In the genomic region with DNA sequence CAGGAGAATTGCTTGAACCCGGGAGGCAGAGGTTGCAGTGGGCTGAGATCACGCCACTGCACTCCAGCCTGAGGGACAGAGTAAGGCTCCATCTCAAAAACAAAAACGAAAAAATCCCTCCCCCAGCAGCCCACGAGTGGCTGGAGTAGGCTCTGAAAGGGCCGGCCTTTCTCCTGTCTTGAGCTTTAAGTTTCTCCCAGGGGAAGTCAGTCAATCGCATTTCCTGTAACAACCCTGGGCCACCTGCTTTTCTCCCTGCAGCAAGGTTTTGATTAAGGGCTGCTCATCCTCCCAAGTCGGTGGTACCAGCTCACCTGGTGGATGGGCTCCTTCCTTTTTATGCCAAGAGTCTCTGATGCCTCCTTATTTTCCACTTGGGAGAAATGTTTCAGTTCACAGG, we compare ENCODE assay signal across 30 cellular contexts. TPM values are rescaled to one million over a fixed set of nuclear protein-coding genes. Genes with fewer than 3 reads are reported as not detected.
DNase-seq lines count a peak whose midpoint lies in the region; ATAC-seq and TF ChIP-seq lines count a peak whose summit lies in the region.
"Had no signal": no experiment of that assay in that cellular context is flagged by ENCODE, and none has a peak within 500 bp of the region (broad histone marks: within the 10 kb centered on the region; RNA-seq: fewer than 3 reads in every experiment).

No MANE protein-coding gene starts in this region.

- H4K20me1 ChIP-seq in BLaER1 treated with 17β-estradiol and CSF1 and Interleukin-3, amounts not matched to agents 10 nM and 100 nM: no peaks in the 10 kb centered on the region; a peak in 1 of 22 replicates
- H4K20me1 ChIP-seq in OCI-LY7 (ENCODE audit: insufficient read depth, low read length): no peaks in the 10 kb centered on the region

- no peak overlapping the region for H3K4me3 ChIP-seq in BLaER1 treated with 17β-estradiol and CSF1 and Interleukin-3, amounts not matched to agents 10 nM and 100 nM
- peak overlapping the region; percentile 70 for H3K4me3 ChIP-seq in OCI-LY7 (ENCODE audit: low read depth, low read length, poor library complexity, severe bottlenecking)
- no peak overlapping the region for H3K4me3 ChIP-seq in Caco-2 (ENCODE audit: low read depth, low read length)
- H3K4me3 ChIP-seq in right atrium auricular region: no peak overlapping the region
- H3K4me3 ChIP-seq: A549, left ventricle myocardium inferior had no signal

- intact Hi-C loops in OCI-LY7 (cut with micrococcal nuclease; ENCODE audit: unreplicated experiment): no loop called here
- intact Hi-C loops in Caco-2 (cut with micrococcal nuclease; ENCODE audit: unreplicated experiment): loop anchor here (10.0 kb wide), 1 partner anchor 110 kb away; a partner anchor contains a TSS

- CTCF ChIA-PET in OCI-LY7 (lab: Charles Lee; ENCODE audit: unreplicated experiment) (no interaction called here), Caco-2 (lab: Charles Lee) (no interaction called here)

- TF ChIP-seq CTCF in OCI-LY7 (conservative IDR thresholded peaks at IDR 0.05; ENCODE audit: low read length): no peak
- no peak for TF ChIP-seq CTCF in Caco-2 (IDR thresholded peaks at IDR 0.05; ENCODE audit: insufficient read depth in 1 of 2, low read depth in 1 of 2, low read length in 1 of 2, severe bottlenecking in 1 of 2, unreplicated experiment in 1 of 2)
- no peak for TF ChIP-seq CTCF in right atrium auricular region (IDR thresholded peaks at IDR 0.05)

- ATAC-seq in GM18502 (IDR thresholded peaks at IDR 0.05; ENCODE audit: poor library complexity, unreplicated experiment): peak; percentile 33
- ATAC-seq in GM21825 (IDR thresholded peaks at IDR 0.05; ENCODE audit: unreplicated experiment): peak; percentile 40
- no peak for ATAC-seq in activated naive CD8-positive, alpha-beta T cell treated with anti-CD3 and anti-CD28 coated beads, Interleukin-2, amount 50 U/mL, for 24 hours
- ATAC-seq: A549, foreskin keratinocyte, natural killer cell, right cardiac atrium had no signal

- H3K9me3 Mint-ChIP-seq in Caco-2 (ENCODE audit: unreplicated experiment): no peaks in the 10 kb centered on the region
- no peaks in the 10 kb centered on the region for H3K9me3 Mint-ChIP-seq in activated naive CD8-positive, alpha-beta T cell treated with anti-CD3 and anti-CD28 coated beads, Interleukin-2, amount 50 U/mL, for 24 hours
- H3K9me3 Mint-ChIP-seq: activated B cell treated with CpG ODN at 0.5 μM for 24 hours, natural killer cell had no signal

- H3K79me2 ChIP-seq in OCI-LY7 (ENCODE audit: insufficient read depth, low read depth, low read length): peaks cover 24% of the 10 kb centered on the region; the same call in 1 of the 2 replicates

- peaks cover 29 to 55% (median 39%) of the 10 kb centered on the region in 10 experiments for H3K4me1 ChIP-seq in BLaER1 treated with 17β-estradiol and CSF1 and Interleukin-3, amounts not matched to agents 10 nM and 100 nM
- H3K4me1 ChIP-seq in OCI-LY7 (ENCODE audit: insufficient read depth, low read length, poor library complexity, severe bottlenecking) (peaks cover 77% of the 10 kb centered on the region), Caco-2 (peaks cover 9% of the 10 kb centered on the region), right atrium auricular region (peaks cover 0 to 4% of the 10 kb centered on the region in 2 donors)
- H3K4me1 ChIP-seq: foreskin keratinocyte had no signal

- BruUV-seq in OCI-LY7 (replicated peaks; lab: Mats Ljungman, UMichigan) (no TSS peak), Caco-2 (replicated peaks; lab: Mats Ljungman, UMichigan) (no TSS peak)

- no peaks in the 10 kb centered on the region for H3K9me2 ChIP-seq in OCI-LY7 (ENCODE audit: insufficient read depth, low read length)

- no peaks in the 10 kb centered on the region for H3K36me3 ChIP-seq in BLaER1 treated with 17β-estradiol and CSF1 and Interleukin-3, amounts not matched to agents 10 nM and 100 nM
- no peaks in the 10 kb centered on the region for H3K36me3 ChIP-seq in OCI-LY7 (ENCODE audit: insufficient read depth, low read length)
- no peaks in the 10 kb centered on the region for H3K36me3 ChIP-seq in Caco-2 (ENCODE audit: control insufficient read depth, insufficient read depth, low read length)
- H3K36me3 ChIP-seq in right atrium auricular region: no peaks in the 10 kb centered on the region
- H3K36me3 ChIP-seq: left ventricle myocardium inferior had no signal

- peak overlapping the region; percentile 46; the same call in 1 of the 2 replicates for H2AFZ ChIP-seq in OCI-LY7 (ENCODE audit: low read length)

- H3K9me3 ChIP-seq in BLaER1 treated with 17β-estradiol and CSF1 and Interleukin-3, amounts not matched to agents 10 nM and 100 nM (replicated peaks in 1 of 11): peaks cover 0 to 10% (median 0%) of the 10 kb centered on the region in 11 experiments; a peak in 7 of 22 replicates
- H3K9me3 ChIP-seq in OCI-LY7 (ENCODE audit: low read length) (no peaks in the 10 kb centered on the region), Caco-2 (no peaks in the 10 kb centered on the region), right atrium auricular region (no peaks in the 10 kb centered on the region)
- H3K9me3 ChIP-seq: A549, left ventricle myocardium inferior had no signal

- H3K27me3 ChIP-seq in BLaER1 treated with 17β-estradiol and CSF1 and Interleukin-3, amounts not matched to agents 10 nM and 100 nM: peaks cover 17 to 59% (median 47%) of the 10 kb centered on the region in 11 experiments; a peak in 19 of 22 replicates
- no peaks in the 10 kb centered on the region for H3K27me3 ChIP-seq in Caco-2 (replicated peaks; ENCODE audit: control insufficient read depth, insufficient read depth, low read length)
- H3K27me3 ChIP-seq in right atrium auricular region: no peaks in the 10 kb centered on the region
- H3K27me3 ChIP-seq: foreskin keratinocyte had no signal

- no peaks in the 10 kb centered on the region for H3K27me3 Mint-ChIP-seq in Caco-2 (ENCODE audit: insufficient read depth, unreplicated experiment)
- peaks cover 2% of the 10 kb centered on the region for H3K27me3 Mint-ChIP-seq in activated naive CD8-positive, alpha-beta T cell treated with anti-CD3 and anti-CD28 coated beads, Interleukin-2, amount 50 U/mL, for 24 hours
- H3K27me3 Mint-ChIP-seq: activated B cell treated with CpG ODN at 0.5 μM for 24 hours, type B pancreatic cell had no signal

- H3K4me2 ChIP-seq in BLaER1 treated with 17β-estradiol and CSF1 and Interleukin-3, amounts not matched to agents 10 nM and 100 nM: peak overlapping the region; percentile 18 to 60 (median 48); a peak in 19 of 22 replicates
- peak overlapping the region; percentile 95 for H3K4me2 ChIP-seq in OCI-LY7 (ENCODE audit: low read length)
- H3K4me2 ChIP-seq: A549 had no signal

- 0 out of 22 replicates have a peak overlapping the region, but pooled peaks of 1 of the 11 experiments have one; percentile 8 for H3K27ac ChIP-seq in BLaER1 treated with 17β-estradiol and CSF1 and Interleukin-3, amounts not matched to agents 10 nM and 100 nM
- H3K27ac ChIP-seq in OCI-LY7 (ENCODE audit: low read depth, low read length, poor library complexity, severe bottlenecking): peak overlapping the region; percentile 85
- no peak overlapping the region for H3K27ac ChIP-seq in right atrium auricular region
- H3K27ac ChIP-seq: C4-2B, foreskin keratinocyte, left ventricle myocardium inferior had no signal

- DNase-seq in OCI-LY7 (ENCODE audit: low spot score) (peak; percentile 80), Caco-2 (no peak), HuH-7 (ENCODE audit: low spot score) (no peak), right atrium auricular region (ENCODE audit: low spot score) (no peak)
- no peak for DNase-seq in activated naive CD8-positive, alpha-beta T cell treated with anti-CD3 and anti-CD28 coated beads, Interleukin-2, amount 50 U/mL, for 24 hours
- DNase-seq: activated B cell treated with CpG ODN at 0.5 μM for 24 hours; activated CD4-positive, alpha-beta T cell treated with anti-CD3 and anti-CD28 coated beads, Interleukin-2, amount 50 U/mL, for 4 hours; activated CD8-positive, alpha-beta memory T cell treated with anti-CD3 and anti-CD28 coated beads, Interleukin-2, amount 50 U/mL, for 48 hours; activated effector memory CD4-positive, alpha-beta T cell treated with Interleukin-2 at 50 U/mL for 16 hours; effector CD4-positive, alpha-beta T cell; EL; erythroblast; foreskin keratinocyte; IMR-90; left ventricle myocardium inferior; natural killer cell; NCI-H1417; NCI-H2171; NCI-H526; right cardiac atrium; T1000 had no signal

- peaks cover 19% of the 10 kb centered on the region for H3K4me1 Mint-ChIP-seq in Caco-2 (ENCODE audit: low read depth, unreplicated experiment)
- peaks cover 24% of the 10 kb centered on the region for H3K4me1 Mint-ChIP-seq in activated naive CD8-positive, alpha-beta T cell treated with anti-CD3 and anti-CD28 coated beads, Interleukin-2, amount 50 U/mL, for 24 hours

- H3K9ac ChIP-seq in BLaER1 treated with 17β-estradiol and CSF1 and Interleukin-3, amounts not matched to agents 10 nM and 100 nM: no peak overlapping the region

- no peak overlapping the region for H3K4me3 Mint-ChIP-seq in Caco-2 (ENCODE audit: unreplicated experiment)
- H3K4me3 Mint-ChIP-seq in activated naive CD8-positive, alpha-beta T cell treated with anti-CD3 and anti-CD28 coated beads, Interleukin-2, amount 50 U/mL, for 24 hours: no peak overlapping the region
- H3K4me3 Mint-ChIP-seq: activated B cell treated with CpG ODN at 0.5 μM for 24 hours, brain, mesothelial cell of epicardium, natural killer cell, type B pancreatic cell had no signal

- no peak overlapping the region for H3K27ac Mint-ChIP-seq in Caco-2 (ENCODE audit: unreplicated experiment)
- H3K27ac Mint-ChIP-seq in activated naive CD8-positive, alpha-beta T cell treated with anti-CD3 and anti-CD28 coated beads, Interleukin-2, amount 50 U/mL, for 24 hours: no peak overlapping the region
- H3K27ac Mint-ChIP-seq: activated B cell treated with CpG ODN at 0.5 μM for 24 hours, brain, mesothelial cell of epicardium, natural killer cell had no signal

- POLR2A ChIA-PET in OCI-LY7 (lab: Charles Lee): interaction anchor here (1.1 kb wide), 1 partner anchor 107 kb away, joined by 4 read pairs; no protein-coding TSS in a partner anchor
- POLR2A ChIA-PET in Caco-2 (lab: Charles Lee): no interaction called here

- no peaks in the 10 kb centered on the region for H3K36me3 Mint-ChIP-seq in Caco-2 (ENCODE audit: insufficient read depth, unreplicated experiment)
- no peaks in the 10 kb centered on the region for H3K36me3 Mint-ChIP-seq in activated naive CD8-positive, alpha-beta T cell treated with anti-CD3 and anti-CD28 coated beads, Interleukin-2, amount 50 U/mL, for 24 hours (ENCODE audit: low read depth)
- H3K36me3 Mint-ChIP-seq: brain, mesothelial cell of epicardium, natural killer cell, type B pancreatic cell had no signal

RNA-seq across cellular contexts. Expression of a gene that starts 2.0 kb away (rescaled TPM):
- total RNA-seq in OCI-LY7 (2014; rRNA removed; shearing (Covaris generic)): not detected in 2 replicates
- total RNA-seq in OCI-LY7 (2022): 0.23 TPM in 1 of 2 replicates, not detected in the other
- not detected in 2 replicates for total RNA-seq in Caco-2 (2022)
- not detected for total RNA-seq in right atrium auricular region
- total RNA-seq: activated B cell treated with CpG ODN at 0.5 μM for 24 hours, foreskin keratinocyte, IMR-90, left ventricle myocardium inferior, mesothelial cell of epicardium, natural killer cell, osteocyte, right cardiac atrium had no signal
